21 cellular contexts compared by ENCODE assay signal in genomic region chr18:8974696-8975095, GRCh38.
"Had no signal": no experiment of that assay in that cellular context is flagged by ENCODE, and none has a peak within 500 bp of the region (broad histone marks: within the 10 kb centered on the region; RNA-seq: fewer than 3 reads in every experiment).

No MANE protein-coding gene starts in this region.

- H3K9ac ChIP-seq: SK-N-SH had no signal

- DNase-seq: IMR-90, Karpas-422, KG1, MG63, NCI-H1092, NCI-H1436, NCI-H187, NCI-H2029, NCI-H2081 treated with DMSO at 0.1 percent for 48 hours, NCI-H2171, NCI-H226, NCI-H446, NCI-H510A, NCI-H524 treated with DMSO at 0.1 percent for 48 hours, NCI-H69, NCI-H774, PC-3, SHP77, SK-N-SH had no signal

- H3K36me3 ChIP-seq: MG63 had no signal

- H3K27ac ChIP-seq: RWPE1 had no signal

- H3K27me3 ChIP-seq: MG63 had no signal

- H3K4me2 ChIP-seq: SK-N-SH had no signal

- FAIRE-seq: HepG2 had no signal

- H3K4me3 ChIP-seq: MG63 had no signal

- H3K9me3 ChIP-seq: SK-N-SH had no signal
